In genomic region chr16:50879873-50880695, GRCh38 we compare ENCODE assay signal across 11 cellular contexts.
DNase-seq lines count a peak whose midpoint lies in the region; ATAC-seq and TF ChIP-seq lines count a peak whose summit lies in the region.
"Had no signal": no experiment of that assay in that cellular context is flagged by ENCODE, and none has a peak within 500 bp of the region (broad histone marks: within the 10 kb centered on the region; RNA-seq: fewer than 3 reads in every experiment).

No MANE protein-coding gene starts in this region.

- no peak overlapping the region for H3K4me3 ChIP-seq in epithelial cell of esophagus (ENCODE audit: low read length)
- H3K4me3 ChIP-seq in neuronal stem cell (ENCODE audit: low read length in 2 of 2): no peak overlapping the region
- H3K4me3 ChIP-seq in spleen: no peak overlapping the region

- peaks cover 22% of the 10 kb centered on the region for H3K27me3 Mint-ChIP-seq in H9 (ENCODE audit: low read depth)

- H3K14ac ChIP-seq in H9 (ENCODE audit: insufficient read depth, low read length) (no peak overlapping the region), neuronal stem cell (ENCODE audit: low read length) (no peak overlapping the region)

- no peak for ATAC-seq in GM19351 (IDR thresholded peaks at IDR 0.05; ENCODE audit: unreplicated experiment)
- ATAC-seq in HG03280 (IDR thresholded peaks at IDR 0.05; ENCODE audit: unreplicated experiment): no peak
- ATAC-seq: stimulated activated memory B cell treated with anti-CD40 and anti-IgM and Interleukin-4, amounts not matched to agents 10 μg/mL and 1 μg/mL and 100 μg/mL, for 72 hours; T-helper 17 cell had no signal

- H3K23ac ChIP-seq in H9 (ENCODE audit: insufficient read length, low read depth, low read length): no peak overlapping the region
- no peak overlapping the region for H3K23ac ChIP-seq in neuronal stem cell (ENCODE audit: low read depth, low read length, poor library complexity)

- no peaks in the 10 kb centered on the region for H3K79me1 ChIP-seq in H9 (ENCODE audit: insufficient read depth, low read depth, low read length, poor library complexity, severe bottlenecking)
- no peaks in the 10 kb centered on the region for H3K79me1 ChIP-seq in neuronal stem cell (ENCODE audit: low read depth, low read length)

- H4K91ac ChIP-seq in H9 (ENCODE audit: insufficient read length, low read depth, low read length) (no peak overlapping the region), neuronal stem cell (ENCODE audit: low read depth, low read length, poor library complexity) (no peak overlapping the region)

- no peaks in the 10 kb centered on the region for H3K79me2 ChIP-seq in H9 (ENCODE audit: insufficient read depth, low read length)

- H3K9me3 Mint-ChIP-seq in H9: no peaks in the 10 kb centered on the region
- H3K9me3 Mint-ChIP-seq: stimulated activated memory B cell treated with anti-CD40 and anti-IgM and Interleukin-4, amounts not matched to agents 10 μg/mL and 1 μg/mL and 100 μg/mL, for 72 hours had no signal

- intact Hi-C loops in spleen (cut with DNase I; ENCODE audit: low total_unique reads): no loop called here

- no peak overlapping the region for H2BK15ac ChIP-seq in H9 (ENCODE audit: low read depth, low read length)
- H2BK15ac ChIP-seq in neuronal stem cell (ENCODE audit: low read length): no peak overlapping the region

- no peaks in the 10 kb centered on the region for H3K27me3 ChIP-seq in H9 (ENCODE audit: insufficient read depth, low read length)
- peaks cover 0 to 52% (median 0%) of the 10 kb centered on the region in 3 experiments for H3K27me3 ChIP-seq in neuronal stem cell (ENCODE audit: control insufficient read depth in 3 of 3, insufficient read depth in 3 of 3, low read depth in 1 of 3, low read length in 3 of 3)
- peaks cover 0 to 62% (median 9%) of the 10 kb centered on the region in 7 donors for H3K27me3 ChIP-seq in spleen (replicated peaks in 1 of 7)

- no peak overlapping the region for H2BK5ac ChIP-seq in H9 (ENCODE audit: insufficient read length, low read length)
- H2BK5ac ChIP-seq in neuronal stem cell (ENCODE audit: low read length): no peak overlapping the region

- no peak overlapping the region; a peak in 1 of 7 replicates for H3K27ac Mint-ChIP-seq in H9
- H3K27ac Mint-ChIP-seq: stimulated activated memory B cell treated with anti-CD40 and anti-IgM and Interleukin-4, amounts not matched to agents 10 μg/mL and 1 μg/mL and 100 μg/mL, for 72 hours; T-helper 17 cell had no signal

- no peak overlapping the region for H3K56ac ChIP-seq in H9 (ENCODE audit: insufficient read length, low read depth, low read length)

- H3K4me2 ChIP-seq in H9 (ENCODE audit: insufficient read depth, insufficient read length, low read length) (peak overlapping the region; percentile 51), neuronal stem cell (ENCODE audit: insufficient read depth, low read length, poor library complexity, severe bottlenecking) (peak overlapping the region; percentile 24)

- H3K36me3 Mint-ChIP-seq in H9 (ENCODE audit: insufficient read depth in 1 of 3, low read depth in 3 of 3): no peaks in the 10 kb centered on the region
- H3K36me3 Mint-ChIP-seq: stimulated activated memory B cell treated with anti-CD40 and anti-IgM and Interleukin-4, amounts not matched to agents 10 μg/mL and 1 μg/mL and 100 μg/mL, for 72 hours had no signal

- no peaks in the 10 kb centered on the region for H3K9me3 ChIP-seq in H9 (ENCODE audit: control insufficient read depth, low read depth, low read length)
- peaks cover 0 to 2% of the 10 kb centered on the region in 2 donors for H3K9me3 ChIP-seq in neuronal stem cell (replicated peaks in 1 of 2; ENCODE audit: control insufficient read depth in 2 of 2, insufficient read depth in 1 of 2, low read depth in 1 of 2, low read length in 2 of 2)
- H3K9me3 ChIP-seq in spleen: no peaks in the 10 kb centered on the region

- no peaks in the 10 kb centered on the region for H3K23me2 ChIP-seq in H9 (ENCODE audit: insufficient read length, low read depth, low read length, poor library complexity, severe bottlenecking)

- H2BK12ac ChIP-seq in H9 (ENCODE audit: insufficient read length, low read depth, low read length) (no peak overlapping the region), neuronal stem cell (ENCODE audit: low read length) (no peak overlapping the region)

- H3K18ac ChIP-seq in H9 (ENCODE audit: insufficient read length, low read depth, low read length) (no peak overlapping the region), neuronal stem cell (ENCODE audit: low read length) (peak overlapping the region; percentile 76)

- DNase-seq in H9 (peak; percentile 88), NCI-H2227 treated with DMSO at 0.1 percent for 48 hours (lab: John Stamatoyannopoulos, UW) (peak; percentile 22), epithelial cell of esophagus (ENCODE audit: low read depth) (peak; percentile 60), neuronal stem cell (ENCODE audit: low spot score) (peak; percentile 73), A172 (ENCODE audit: low spot score) (no peak), spleen (no peak)
- DNase-seq: GOT3, T-helper 17 cell had no signal

- TF ChIP-seq POLR2A in spleen (IDR thresholded peaks at IDR 0.05): no peak

- WGBS in H9 (ENCODE audit: extremely low coverage, insufficient read length, low lambda C conversion rate): no CpG with 5 or more reads among the region's 24 CpGs
- no CpG with 5 or more reads among the region's 24 CpGs for WGBS in neuronal stem cell (ENCODE audit: extremely low coverage in 2 of 2, insufficient read length in 2 of 2, insufficient replicate concordance in 1 of 2), 2 donors
- 26 to 51% (median 30%) methylated on average over 24 of the region's 24 CpGs for WGBS in spleen, 5 donors

- H2BK120ac ChIP-seq in H9 (ENCODE audit: low read depth, low read length, poor library complexity, severe bottlenecking) (no peak overlapping the region), neuronal stem cell (ENCODE audit: low read depth, low read length) (peak overlapping the region; percentile 37)

- peak overlapping the region; percentile 49 to 72 for H3K4me3 Mint-ChIP-seq in H9
- H3K4me3 Mint-ChIP-seq: stimulated activated memory B cell treated with anti-CD40 and anti-IgM and Interleukin-4, amounts not matched to agents 10 μg/mL and 1 μg/mL and 100 μg/mL, for 72 hours; T-helper 17 cell had no signal

- no peaks in the 10 kb centered on the region for H3K36me3 ChIP-seq in neuronal stem cell (replicated peaks in 1 of 2; ENCODE audit: control insufficient read depth in 2 of 2, insufficient read depth in 2 of 2, low read length in 2 of 2)
- no peaks in the 10 kb centered on the region for H3K36me3 ChIP-seq in spleen

- H2AK5ac ChIP-seq in H9 (ENCODE audit: insufficient read length, low read length): no peak overlapping the region
- H2AK5ac ChIP-seq in neuronal stem cell (ENCODE audit: low read depth, low read length): peak overlapping the region; percentile 70

- no peak overlapping the region for H2BK20ac ChIP-seq in H9 (ENCODE audit: low read depth, low read length, poor library complexity, severe bottlenecking)

- H3K27ac ChIP-seq in H9 (ENCODE audit: insufficient read length, low read depth, low read length) (no peak overlapping the region), neuronal stem cell (replicated peaks; ENCODE audit: low read length) (peak overlapping the region; percentile 72), spleen (no peak overlapping the region)

- H4K8ac ChIP-seq in H9 (replicated peaks; ENCODE audit: insufficient read length, low read depth, low read length) (no peak overlapping the region), neuronal stem cell (ENCODE audit: low read depth, low read length) (no peak overlapping the region)

- H3K9ac ChIP-seq in H9 (ENCODE audit: extremely low read depth, insufficient read length, low read length) (no peak overlapping the region), neuronal stem cell (ENCODE audit: low read depth, low read length, poor library complexity) (no peak overlapping the region)

- H3K4me1 ChIP-seq in H9 (ENCODE audit: insufficient read depth, low read length): peaks cover 3% of the 10 kb centered on the region; the same call in 1 of the 2 replicates
- H3K4me1 ChIP-seq in neuronal stem cell (ENCODE audit: control insufficient read depth in 2 of 2, insufficient read depth in 1 of 2, low read depth in 1 of 2, low read length in 2 of 2): peaks cover 3 to 27% of the 10 kb centered on the region in 2 donors
- no peaks in the 10 kb centered on the region for H3K4me1 ChIP-seq in spleen

- no peak overlapping the region for H3T11ph ChIP-seq in H9 (ENCODE audit: low read length)

- no peaks in the 10 kb centered on the region for H4K20me1 ChIP-seq in H9 (ENCODE audit: control insufficient read depth, insufficient read depth, insufficient read length)

- H3K4ac ChIP-seq in H9 (ENCODE audit: low read depth, low read length) (no peak overlapping the region), neuronal stem cell (ENCODE audit: low read length) (no peak overlapping the region)

- H4K5ac ChIP-seq in H9 (ENCODE audit: insufficient read length, low read depth, low read length): no peak overlapping the region

- peaks cover 17 to 21% of the 10 kb centered on the region in 2 experiments for H3K4me1 Mint-ChIP-seq in H9
- H3K4me1 Mint-ChIP-seq: stimulated activated memory B cell treated with anti-CD40 and anti-IgM and Interleukin-4, amounts not matched to agents 10 μg/mL and 1 μg/mL and 100 μg/mL, for 72 hours; T-helper 17 cell had no signal

- H2AFZ ChIP-seq in H9 (ENCODE audit: low read length) (no peak overlapping the region), neuronal stem cell (ENCODE audit: low read length) (no peak overlapping the region)

- no peak for TF ChIP-seq CTCF in H9 (conservative IDR thresholded peaks at IDR 0.05)
- no peak for TF ChIP-seq CTCF in epithelial cell of esophagus (IDR thresholded peaks at IDR 0.05; ENCODE audit: insufficient read depth, low read depth, low read length, missing control alignments)
- TF ChIP-seq CTCF in spleen (IDR thresholded peaks at IDR 0.05 in 8 of 11, conservative IDR thresholded peaks at IDR 0.05 in 3 of 11): no peak

Comparison
In these comparisons a context has a peak if more than half of its experiments do, and no peak if none do; other contexts are left out.
1. DNase-seq: peak in H9 (single experiment), NCI-H2227 treated with DMSO at 0.1 percent for 48 hours (single experiment), epithelial cell of esophagus (single experiment) and neuronal stem cell (single experiment); none in A172 (single experiment) and spleen (single experiment).